ENCODE assay signal across 21 cellular contexts in genomic region chr13:99205621-99206220, GRCh38. TPM values are rescaled to one million over a fixed set of nuclear protein-coding genes. Genes with fewer than 3 reads are reported as not detected.
DNase-seq lines count a peak whose midpoint lies in the region; ATAC-seq and TF ChIP-seq lines count a peak whose summit lies in the region.
"Had no signal": no experiment of that assay in that cellular context is flagged by ENCODE, and none has a peak within 500 bp of the region (broad histone marks: within the 10 kb centered on the region; RNA-seq: fewer than 3 reads in every experiment).

No MANE protein-coding gene starts in this region.

- CTCF ChIA-PET in CD8-positive, alpha-beta T cell (lab: Charles Lee) = interaction anchor here (1.0 to 16.1 kb wide), 12 partner anchors 9 to 231 kb away, joined by 3 to 254 read pairs (median 6); partner anchors contain the start of gene GPR18
- CTCF ChIA-PET in activated CD8-positive, alpha-beta T cell treated with anti-CD3 and anti-CD28 coated beads, Interleukin-2, amount 10 ng/mL, durations not matched to agents 7 days and 5 days (lab: Charles Lee) = interaction anchor here (0.6 to 12.5 kb wide), 5 partner anchors 12 to 62 kb away, joined by 3 to 219 read pairs (median 17); partner anchors contain the start of gene GPR18

- peaks cover 56% of the 10 kb centered on the region for H3K36me3 Mint-ChIP-seq in CD8-positive, alpha-beta T cell
- H3K36me3 Mint-ChIP-seq in activated CD8-positive, alpha-beta T cell treated with anti-CD3 and anti-CD28 coated beads, Interleukin-2, amount 10 ng/mL, durations not matched to agents 7 days and 5 days (ENCODE audit: low read depth) = peaks cover 69% of the 10 kb centered on the region
- H3K36me3 Mint-ChIP-seq in naive B cell = peaks cover 12 to 26% of the 10 kb centered on the region in 2 donors
- H3K36me3 Mint-ChIP-seq in CD14-positive monocyte = peaks cover 40 to 43% of the 10 kb centered on the region in 2 donors

- POLR2A ChIA-PET in CD8-positive, alpha-beta T cell (lab: Charles Lee) = interaction anchor here (1.1 to 6.0 kb wide), 6 partner anchors 9 to 61 kb away, joined by 3 to 35 read pairs (median 5); partner anchors contain the start of gene GPR18
- POLR2A ChIA-PET in activated CD8-positive, alpha-beta T cell treated with anti-CD3 and anti-CD28 coated beads, Interleukin-2, amount 10 ng/mL, durations not matched to agents 7 days and 5 days (lab: Charles Lee) = interaction anchor here (1.2 to 1.7 kb wide), 4 partner anchors 9 to 118 kb away, joined by 3 to 6 read pairs (median 5); partner anchors contain the start of gene GPR18

- no peaks in the 10 kb centered on the region for H3K9me3 Mint-ChIP-seq in CD8-positive, alpha-beta T cell
- no peaks in the 10 kb centered on the region for H3K9me3 Mint-ChIP-seq in activated CD8-positive, alpha-beta T cell treated with anti-CD3 and anti-CD28 coated beads, Interleukin-2, amount 10 ng/mL, durations not matched to agents 7 days and 5 days (ENCODE audit: insufficient read depth)
- H3K9me3 Mint-ChIP-seq in naive B cell (no peaks in the 10 kb centered on the region), CD14-positive monocyte (no peaks in the 10 kb centered on the region)

- H3K27me3 ChIP-seq in BLaER1 treated with 17β-estradiol and CSF1 and Interleukin-3, amounts not matched to agents 10 nM and 100 nM = no peaks in the 10 kb centered on the region
- no peaks in the 10 kb centered on the region for H3K27me3 ChIP-seq in CD8-positive, alpha-beta T cell (ENCODE audit: insufficient read depth, low read length)
- H3K27me3 ChIP-seq in left ventricle myocardium inferior (ENCODE audit: low read depth) = no peaks in the 10 kb centered on the region
- H3K27me3 ChIP-seq: upper lobe of right lung had no signal

- H3K27ac Mint-ChIP-seq in CD8-positive, alpha-beta T cell = peak overlapping the region; percentile 93
- H3K27ac Mint-ChIP-seq in activated CD8-positive, alpha-beta T cell treated with anti-CD3 and anti-CD28 coated beads, Interleukin-2, amount 10 ng/mL, durations not matched to agents 7 days and 5 days = peak overlapping the region; percentile 85
- H3K27ac Mint-ChIP-seq in naive B cell = peak overlapping the region; percentile 82 to 98 (median 94)
- H3K27ac Mint-ChIP-seq in CD14-positive monocyte = peak overlapping the region in 2 of 7 donors; percentile 26 to 27

- peak overlapping the region; percentile 75 for H3K4me3 Mint-ChIP-seq in CD8-positive, alpha-beta T cell
- H3K4me3 Mint-ChIP-seq in activated CD8-positive, alpha-beta T cell treated with anti-CD3 and anti-CD28 coated beads, Interleukin-2, amount 10 ng/mL, durations not matched to agents 7 days and 5 days = peak overlapping the region; percentile 73
- H3K4me3 Mint-ChIP-seq in naive B cell (peak overlapping the region; percentile 71 to 91 (median 82)), CD14-positive monocyte (no peak overlapping the region)

- no peaks in the 10 kb centered on the region for H3K9me3 ChIP-seq in BLaER1 treated with 17β-estradiol and CSF1 and Interleukin-3, amounts not matched to agents 10 nM and 100 nM (replicated peaks in 1 of 11)
- H3K9me3 ChIP-seq in CD8-positive, alpha-beta T cell (ENCODE audit: low read length) = no peaks in the 10 kb centered on the region
- H3K9me3 ChIP-seq in left ventricle myocardium inferior (replicated peaks) = no peaks in the 10 kb centered on the region
- H3K9me3 ChIP-seq: SK-N-SH, upper lobe of right lung had no signal

- peaks cover 49 to 67% (median 56%) of the 10 kb centered on the region in 10 experiments for H3K4me1 ChIP-seq in BLaER1 treated with 17β-estradiol and CSF1 and Interleukin-3, amounts not matched to agents 10 nM and 100 nM
- H3K4me1 ChIP-seq in CD8-positive, alpha-beta T cell (ENCODE audit: insufficient read depth, low read length) = peaks cover 76% of the 10 kb centered on the region
- peaks cover 49% of the 10 kb centered on the region for H3K4me1 ChIP-seq in left ventricle myocardium inferior

- H3K4me1 Mint-ChIP-seq in CD8-positive, alpha-beta T cell (ENCODE audit: low read depth) = peaks cover 85% of the 10 kb centered on the region
- peaks cover 76% of the 10 kb centered on the region for H3K4me1 Mint-ChIP-seq in activated CD8-positive, alpha-beta T cell treated with anti-CD3 and anti-CD28 coated beads, Interleukin-2, amount 10 ng/mL, durations not matched to agents 7 days and 5 days (ENCODE audit: low read depth)
- H3K4me1 Mint-ChIP-seq in naive B cell (peaks cover 71 to 88% (median 82%) of the 10 kb centered on the region in 3 donors), CD14-positive monocyte (peaks cover 65% of the 10 kb centered on the region)

- H4K20me1 ChIP-seq in BLaER1 treated with 17β-estradiol and CSF1 and Interleukin-3, amounts not matched to agents 10 nM and 100 nM = peaks cover 45 to 91% (median 82%) of the 10 kb centered on the region in 11 experiments; a peak in 21 of 22 replicates

- H3K4me3 ChIP-seq in BLaER1 treated with 17β-estradiol and CSF1 and Interleukin-3, amounts not matched to agents 10 nM and 100 nM = no peak overlapping the region
- H3K4me3 ChIP-seq in CD8-positive, alpha-beta T cell (ENCODE audit: low read depth, low read length) = peak overlapping the region; percentile 46
- H3K4me3 ChIP-seq in left ventricle myocardium inferior = no peak overlapping the region
- H3K4me3 ChIP-seq: upper lobe of right lung had no signal

- H3K9ac ChIP-seq in BLaER1 treated with 17β-estradiol and CSF1 and Interleukin-3, amounts not matched to agents 10 nM and 100 nM = peak overlapping the region in 3 of 11 experiments; percentile 32 to 58 (median 53); a peak in 1 of 22 replicates
- H3K9ac ChIP-seq: SK-N-SH had no signal

- no peaks in the 10 kb centered on the region for H3K27me3 Mint-ChIP-seq in CD8-positive, alpha-beta T cell (ENCODE audit: low read depth)
- H3K27me3 Mint-ChIP-seq in activated CD8-positive, alpha-beta T cell treated with anti-CD3 and anti-CD28 coated beads, Interleukin-2, amount 10 ng/mL, durations not matched to agents 7 days and 5 days (ENCODE audit: low read depth) = no peaks in the 10 kb centered on the region
- H3K27me3 Mint-ChIP-seq in naive B cell (no peaks in the 10 kb centered on the region), CD14-positive monocyte (ENCODE audit: low read depth in 3 of 3) (peaks cover 0 to 3% (median 2%) of the 10 kb centered on the region in 3 donors)

- ATAC-seq in CD8-positive, alpha-beta T cell = no peak
- ATAC-seq in activated CD8-positive, alpha-beta T cell treated with anti-CD3 and anti-CD28 coated beads, Interleukin-2, amount 10 ng/mL, durations not matched to agents 7 days and 5 days = no peak
- ATAC-seq in naive B cell (ENCODE audit: low read depth in 2 of 2) = no peak
- ATAC-seq in HG03196 (IDR thresholded peaks at IDR 0.05; ENCODE audit: unreplicated experiment) = no peak
- ATAC-seq: Panc1, upper lobe of right lung had no signal

- H3K36me3 ChIP-seq in BLaER1 treated with 17β-estradiol and CSF1 and Interleukin-3, amounts not matched to agents 10 nM and 100 nM = peaks cover 21 to 72% (median 52%) of the 10 kb centered on the region in 11 experiments
- peaks cover 4% of the 10 kb centered on the region for H3K36me3 ChIP-seq in CD8-positive, alpha-beta T cell (ENCODE audit: insufficient read depth, low read length)
- peaks cover 10% of the 10 kb centered on the region for H3K36me3 ChIP-seq in left ventricle myocardium inferior
- H3K36me3 ChIP-seq: upper lobe of right lung had no signal

- no peak for TF ChIP-seq CTCF in CD8-positive, alpha-beta T cell (IDR thresholded peaks at IDR 0.05)
- TF ChIP-seq CTCF in CD14-positive monocyte (IDR thresholded peaks at IDR 0.05) (no peak), left ventricle myocardium inferior (IDR thresholded peaks at IDR 0.05; ENCODE audit: borderline replicate concordance) (no peak)

- H3K4me2 ChIP-seq in BLaER1 treated with 17β-estradiol and CSF1 and Interleukin-3, amounts not matched to agents 10 nM and 100 nM = peak overlapping the region in 9 of 11 experiments; percentile 72 to 94 (median 87); a peak in 15 of 22 replicates
- H3K4me2 ChIP-seq: SK-N-SH had no signal

- intact Hi-C loops in CD8-positive, alpha-beta T cell (cut with DNase I, micrococcal nuclease) = no loop called here
- intact Hi-C loops in CD14-positive monocyte (cut with micrococcal nuclease) (no loop called here), left ventricle myocardium inferior (cut with micrococcal nuclease) (no loop called here)

- DNase-seq in CD8-positive, alpha-beta T cell = no peak
- peak; percentile 16 for DNase-seq in activated CD8-positive, alpha-beta T cell treated with anti-CD3 and anti-CD28 coated beads, Interleukin-2, amount 10 ng/mL, durations not matched to agents 7 days and 5 days
- DNase-seq in naive B cell = no peak
- DNase-seq in midbrain (lab: John Stamatoyannopoulos, UW) = no peak
- DNase-seq in CD14-positive monocyte (ENCODE audit: low spot score) = no peak
- no peak for DNase-seq in left ventricle myocardium inferior
- DNase-seq: cerebellar nuclear complex, DMS79, foreskin fibroblast, hypothalamus, IMR-90, NCI-H1048, NCI-H2171, NCI-H748 treated with DMSO at 0.1 percent for 48 hours, SK-N-SH, small intestine, upper lobe of right lung had no signal

- peak overlapping the region in 6 of 11 experiments; percentile 1 to 99 (median 14); a peak in 5 of 22 replicates for H3K27ac ChIP-seq in BLaER1 treated with 17β-estradiol and CSF1 and Interleukin-3, amounts not matched to agents 10 nM and 100 nM
- H3K27ac ChIP-seq in CD8-positive, alpha-beta T cell (ENCODE audit: low read depth, low read length) = no peak overlapping the region
- no peak overlapping the region for H3K27ac ChIP-seq in left ventricle myocardium inferior (replicated peaks)
- H3K27ac ChIP-seq: upper lobe of right lung had no signal

RNA-seq across cellular contexts. Expression of gene UBAC2, which starts 5.1 kb away (rescaled TPM):
- total RNA-seq in CD8-positive, alpha-beta T cell = 10 to 100 TPM; 62.0 to 63.0 TPM
- 10 to 100 TPM; 67.4 to 71.2 TPM for total RNA-seq in activated CD8-positive, alpha-beta T cell treated with anti-CD3 and anti-CD28 coated beads, Interleukin-2, amount 10 ng/mL, durations not matched to agents 7 days and 5 days
- 100 to 1,000 TPM; 107 to 132 (median 115) TPM for polyA plus RNA-seq in naive B cell (ENCODE audit: low read depth in 6 of 6)
- 100 to 1,000 TPM in 1 of 2 donors, 10 to 100 TPM in 1; 96.7 to 113 TPM for polyA plus RNA-seq in CD14-positive monocyte
- 44.3 TPM for total RNA-seq in left ventricle myocardium inferior

RNA-seq across cellular contexts. Expression of gene GPR18, which starts 52.5 kb away (rescaled TPM):
- total RNA-seq in CD8-positive, alpha-beta T cell = 10 to 100 TPM; 31.9 to 36.2 TPM
- total RNA-seq in activated CD8-positive, alpha-beta T cell treated with anti-CD3 and anti-CD28 coated beads, Interleukin-2, amount 10 ng/mL, durations not matched to agents 7 days and 5 days = 10 to 100 TPM; 16.2 to 16.6 TPM
- 100 to 1,000 TPM in 5 of 6 donors, 10 to 100 TPM in 1; 70.6 to 229 (median 135) TPM for polyA plus RNA-seq in naive B cell (ENCODE audit: low read depth in 6 of 6)
- polyA plus RNA-seq in CD14-positive monocyte = 1 to 10 TPM; 1.7 to 2.2 TPM
- not detected for total RNA-seq in left ventricle myocardium inferior
- total RNA-seq: IMR-90 had no signal
- polyA plus RNA-seq: BJ, IMR-90, SK-N-SH had no signal

Comparison
In these comparisons a context has a peak if more than half of its experiments do, and no peak if none do; other contexts are left out.
1. H3K27ac ChIP-seq: peak in BLaER1 treated with 17β-estradiol and CSF1 and Interleukin-3, amounts not matched to agents 10 nM and 100 nM (6 of 11); none in CD8-positive, alpha-beta T cell (single experiment) and left ventricle myocardium inferior (single experiment).
2. H3K4me3 Mint-ChIP-seq: peak in CD8-positive, alpha-beta T cell (single experiment), activated CD8-positive, alpha-beta T cell treated with anti-CD3 and anti-CD28 coated beads, Interleukin-2, amount 10 ng/mL, durations not matched to agents 7 days and 5 days (single experiment) and naive B cell (8 of 8); none in CD14-positive monocyte (0 of 2).
3. RNA of gene GPR18, which starts 52.5 kb away (total RNA-seq): 31.9 to 36.2 TPM in CD8-positive, alpha-beta T cell and 16.2 to 16.6 TPM in activated CD8-positive, alpha-beta T cell treated with anti-CD3 and anti-CD28 coated beads, Interleukin-2, amount 10 ng/mL, durations not matched to agents 7 days and 5 days; not detected in left ventricle myocardium inferior (single experiment); every median in the first group is over 10 times any median in the second.